25 cellular contexts compared by ENCODE assay signal in the genomic region with DNA sequence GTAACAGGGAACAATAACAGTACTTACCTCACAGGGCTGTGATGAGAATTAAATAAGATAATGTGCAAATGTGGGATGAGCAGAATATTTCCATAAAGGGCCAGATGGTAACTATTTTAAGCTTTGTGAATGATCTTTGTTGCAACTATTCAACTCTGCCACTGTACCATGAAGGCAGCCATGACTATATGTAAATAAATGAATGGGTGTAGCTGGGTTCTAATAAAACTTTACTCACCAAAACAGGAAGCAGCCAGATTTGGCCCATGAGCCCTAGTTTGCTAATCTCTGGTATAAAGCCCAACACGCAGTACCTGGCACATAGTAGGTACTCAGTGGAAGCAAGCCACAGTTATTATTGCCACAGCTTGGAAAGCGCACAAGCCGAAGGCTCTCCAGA.
"Had no signal": no experiment of that assay in that cellular context is flagged by ENCODE, and none has a peak within 500 bp of the region (broad histone marks: within the 10 kb centered on the region; RNA-seq: fewer than 3 reads in every experiment).

No MANE protein-coding gene starts in this region.

- H3K79me2 ChIP-seq: hepatocyte had no signal

- H3K4me3 ChIP-seq: colonic mucosa, esophagus muscularis mucosa, gastroesophageal sphincter, heart left ventricle, hepatocyte, left lung, lower lobe of right lung, mucosa of descending colon had no signal

- H3K36me3 ChIP-seq: colonic mucosa, esophagus muscularis mucosa, gastroesophageal sphincter, heart left ventricle, left lung, lower lobe of right lung had no signal

- H3K27ac ChIP-seq: colonic mucosa, epithelial cell of prostate, esophagus muscularis mucosa, foreskin keratinocyte, gastroesophageal sphincter, heart left ventricle, hepatocyte, left lung, lower lobe of right lung had no signal

- H3K9me3 ChIP-seq: colonic mucosa, esophagus muscularis mucosa, gastroesophageal sphincter, heart left ventricle, left lung, lower lobe of right lung, mucosa of descending colon had no signal

- ATAC-seq: effector memory CD8-positive, alpha-beta T cell; foreskin keratinocyte; gastroesophageal sphincter; heart left ventricle; left cardiac atrium; left lung; left ventricle myocardium superior; lower lobe of right lung; mucosa of descending colon; naive thymus-derived CD8-positive, alpha-beta T cell had no signal

- H3K4me1 ChIP-seq: foreskin keratinocyte had no signal

- DNase-seq: colonic mucosa; cortex of kidney; effector CD8-positive, alpha-beta T cell; effector memory CD8-positive, alpha-beta T cell; endodermal cell; erythroblast; foreskin keratinocyte; heart left ventricle; hypothalamus; immature natural killer cell; left cardiac atrium; left lung; left ventricle myocardium superior; lower lobe of right lung; mesenchymal stem cell; mucosa of descending colon; naive B cell; naive thymus-derived CD8-positive, alpha-beta T cell had no signal

- H3K27me3 ChIP-seq: colonic mucosa, esophagus muscularis mucosa, gastroesophageal sphincter, heart left ventricle, hepatocyte, left lung had no signal

- H2AFZ ChIP-seq: hepatocyte had no signal

- FAIRE-seq: endometrium, frontal cortex, keratinocyte had no signal

- H3K4me2 ChIP-seq: hepatocyte had no signal
